1 cellular context compared by ENCODE assay signal in genomic region chr19:35352448-35353304, GRCh38.
A peak's percentile ranks its signal among the peaks of the same experiment; 100 is the strongest.
TF ChIP-seq lines count a peak whose summit lies in the region.

No MANE protein-coding gene starts in this region.

TF ChIP-seq in HEK293, 187 proteins besides CTCF, POLR2A, EP300 and RAD21 (continued from another document and continues in another):
- no peak for TF ChIP-seq WT1 (tag by site-specific recombination; IDR thresholded peaks at IDR 0.05)
- TF ChIP-seq MYNN (tag by site-specific recombination; IDR thresholded peaks at IDR 0.05; ENCODE audit: borderline replicate concordance), result no peak
- TF ChIP-seq, protein P1, sequence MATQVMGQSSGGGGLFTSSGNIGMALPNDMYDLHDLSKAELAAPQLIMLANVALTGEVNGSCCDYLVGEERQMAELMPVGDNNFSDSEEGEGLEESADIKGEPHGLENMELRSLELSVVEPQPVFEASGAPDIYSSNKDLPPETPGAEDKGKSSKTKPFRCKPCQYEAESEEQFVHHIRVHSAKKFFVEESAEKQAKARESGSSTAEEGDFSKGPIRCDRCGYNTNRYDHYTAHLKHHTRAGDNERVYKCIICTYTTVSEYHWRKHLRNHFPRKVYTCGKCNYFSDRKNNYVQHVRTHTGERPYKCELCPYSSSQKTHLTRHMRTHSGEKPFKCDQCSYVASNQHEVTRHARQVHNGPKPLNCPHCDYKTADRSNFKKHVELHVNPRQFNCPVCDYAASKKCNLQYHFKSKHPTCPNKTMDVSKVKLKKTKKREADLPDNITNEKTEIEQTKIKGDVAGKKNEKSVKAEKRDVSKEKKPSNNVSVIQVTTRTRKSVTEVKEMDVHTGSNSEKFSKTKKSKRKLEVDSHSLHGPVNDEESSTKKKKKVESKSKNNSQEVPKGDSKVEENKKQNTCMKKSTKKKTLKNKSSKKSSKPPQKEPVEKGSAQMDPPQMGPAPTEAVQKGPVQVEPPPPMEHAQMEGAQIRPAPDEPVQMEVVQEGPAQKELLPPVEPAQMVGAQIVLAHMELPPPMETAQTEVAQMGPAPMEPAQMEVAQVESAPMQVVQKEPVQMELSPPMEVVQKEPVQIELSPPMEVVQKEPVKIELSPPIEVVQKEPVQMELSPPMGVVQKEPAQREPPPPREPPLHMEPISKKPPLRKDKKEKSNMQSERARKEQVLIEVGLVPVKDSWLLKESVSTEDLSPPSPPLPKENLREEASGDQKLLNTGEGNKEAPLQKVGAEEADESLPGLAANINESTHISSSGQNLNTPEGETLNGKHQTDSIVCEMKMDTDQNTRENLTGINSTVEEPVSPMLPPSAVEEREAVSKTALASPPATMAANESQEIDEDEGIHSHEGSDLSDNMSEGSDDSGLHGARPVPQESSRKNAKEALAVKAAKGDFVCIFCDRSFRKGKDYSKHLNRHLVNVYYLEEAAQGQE (tag by site-specific recombination; IDR thresholded peaks at IDR 0.05), result peak; percentile 21; the same call in 1 of the 2 replicates
- no peak for TF ChIP-seq ZNF155 (tag by site-specific recombination; IDR thresholded peaks at IDR 0.05)
- 0 out of 2 replicates have a peak, but pooled peaks have one; percentile 54 for TF ChIP-seq ZSCAN30 (tag by site-specific recombination; IDR thresholded peaks at IDR 0.05)
- TF ChIP-seq ZNF488 (tag by site-specific recombination; IDR thresholded peaks at IDR 0.05), result no peak
- TF ChIP-seq ZNF596 (tag by site-specific recombination; IDR thresholded peaks at IDR 0.05), result no peak
- TF ChIP-seq ZNF513 (tag by site-specific recombination; IDR thresholded peaks at IDR 0.05), result no peak
- no peak for TF ChIP-seq ZNF423 (tag by site-specific recombination; IDR thresholded peaks at IDR 0.05)
- no peak for TF ChIP-seq ZNF776 (tag by site-specific recombination; IDR thresholded peaks at IDR 0.05; ENCODE audit: borderline replicate concordance)
- no peak for TF ChIP-seq BCL6B (tag by site-specific recombination; IDR thresholded peaks at IDR 0.05)
- peak; percentile 100 for TF ChIP-seq ZBTB17 (tag by site-specific recombination; IDR thresholded peaks at IDR 0.05)
- TF ChIP-seq ZNF239 (tag by site-specific recombination; IDR thresholded peaks at IDR 0.05), result no peak
- TF ChIP-seq ZBTB11 (tag by site-specific recombination; conservative IDR thresholded peaks at IDR 0.05; ENCODE audit: low read depth), result no peak
- no peak; the same call in 1 of the 2 replicates for TF ChIP-seq ZNF501 (tag by site-specific recombination; IDR thresholded peaks at IDR 0.05)
- no peak for TF ChIP-seq ZFP3 (tag by site-specific recombination; IDR thresholded peaks at IDR 0.05; ENCODE audit: low read depth)
- TF ChIP-seq ZNF777 (tag by site-specific recombination; IDR thresholded peaks at IDR 0.05; ENCODE audit: borderline replicate concordance), result no peak
- TF ChIP-seq ZXDB (tag by site-specific recombination; IDR thresholded peaks at IDR 0.05), result no peak
- TF ChIP-seq, protein P2, sequence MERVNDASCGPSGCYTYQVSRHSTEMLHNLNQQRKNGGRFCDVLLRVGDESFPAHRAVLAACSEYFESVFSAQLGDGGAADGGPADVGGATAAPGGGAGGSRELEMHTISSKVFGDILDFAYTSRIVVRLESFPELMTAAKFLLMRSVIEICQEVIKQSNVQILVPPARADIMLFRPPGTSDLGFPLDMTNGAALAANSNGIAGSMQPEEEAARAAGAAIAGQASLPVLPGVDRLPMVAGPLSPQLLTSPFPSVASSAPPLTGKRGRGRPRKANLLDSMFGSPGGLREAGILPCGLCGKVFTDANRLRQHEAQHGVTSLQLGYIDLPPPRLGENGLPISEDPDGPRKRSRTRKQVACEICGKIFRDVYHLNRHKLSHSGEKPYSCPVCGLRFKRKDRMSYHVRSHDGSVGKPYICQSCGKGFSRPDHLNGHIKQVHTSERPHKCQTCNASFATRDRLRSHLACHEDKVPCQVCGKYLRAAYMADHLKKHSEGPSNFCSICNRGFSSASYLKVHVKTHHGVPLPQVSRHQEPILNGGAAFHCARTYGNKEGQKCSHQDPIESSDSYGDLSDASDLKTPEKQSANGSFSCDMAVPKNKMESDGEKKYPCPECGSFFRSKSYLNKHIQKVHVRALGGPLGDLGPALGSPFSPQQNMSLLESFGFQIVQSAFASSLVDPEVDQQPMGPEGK (tag by site-specific recombination; IDR thresholded peaks at IDR 0.05), result peak; percentile 64
- no peak for TF ChIP-seq HOXD13 (CRISPR knock-in tag; IDR thresholded peaks at IDR 0.05; ENCODE audit: borderline replicate concordance)
- TF ChIP-seq ZNF837 (tag by site-specific recombination; IDR thresholded peaks at IDR 0.05), result no peak
- TF ChIP-seq, protein P3, sequence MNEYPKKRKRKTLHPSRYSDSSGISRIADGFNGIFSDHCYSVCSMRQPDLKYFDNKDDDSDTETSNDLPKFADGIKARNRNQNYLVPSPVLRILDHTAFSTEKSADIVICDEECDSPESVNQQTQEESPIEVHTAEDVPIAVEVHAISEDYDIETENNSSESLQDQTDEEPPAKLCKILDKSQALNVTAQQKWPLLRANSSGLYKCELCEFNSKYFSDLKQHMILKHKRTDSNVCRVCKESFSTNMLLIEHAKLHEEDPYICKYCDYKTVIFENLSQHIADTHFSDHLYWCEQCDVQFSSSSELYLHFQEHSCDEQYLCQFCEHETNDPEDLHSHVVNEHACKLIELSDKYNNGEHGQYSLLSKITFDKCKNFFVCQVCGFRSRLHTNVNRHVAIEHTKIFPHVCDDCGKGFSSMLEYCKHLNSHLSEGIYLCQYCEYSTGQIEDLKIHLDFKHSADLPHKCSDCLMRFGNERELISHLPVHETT (tag by site-specific recombination; IDR thresholded peaks at IDR 0.05), result 0 out of 2 replicates have a peak, but pooled peaks have one; percentile 10
- TF ChIP-seq, protein P4, sequence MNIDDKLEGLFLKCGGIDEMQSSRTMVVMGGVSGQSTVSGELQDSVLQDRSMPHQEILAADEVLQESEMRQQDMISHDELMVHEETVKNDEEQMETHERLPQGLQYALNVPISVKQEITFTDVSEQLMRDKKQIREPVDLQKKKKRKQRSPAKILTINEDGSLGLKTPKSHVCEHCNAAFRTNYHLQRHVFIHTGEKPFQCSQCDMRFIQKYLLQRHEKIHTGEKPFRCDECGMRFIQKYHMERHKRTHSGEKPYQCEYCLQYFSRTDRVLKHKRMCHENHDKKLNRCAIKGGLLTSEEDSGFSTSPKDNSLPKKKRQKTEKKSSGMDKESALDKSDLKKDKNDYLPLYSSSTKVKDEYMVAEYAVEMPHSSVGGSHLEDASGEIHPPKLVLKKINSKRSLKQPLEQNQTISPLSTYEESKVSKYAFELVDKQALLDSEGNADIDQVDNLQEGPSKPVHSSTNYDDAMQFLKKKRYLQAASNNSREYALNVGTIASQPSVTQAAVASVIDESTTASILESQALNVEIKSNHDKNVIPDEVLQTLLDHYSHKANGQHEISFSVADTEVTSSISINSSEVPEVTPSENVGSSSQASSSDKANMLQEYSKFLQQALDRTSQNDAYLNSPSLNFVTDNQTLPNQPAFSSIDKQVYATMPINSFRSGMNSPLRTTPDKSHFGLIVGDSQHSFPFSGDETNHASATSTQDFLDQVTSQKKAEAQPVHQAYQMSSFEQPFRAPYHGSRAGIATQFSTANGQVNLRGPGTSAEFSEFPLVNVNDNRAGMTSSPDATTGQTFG (tag by site-specific recombination; IDR thresholded peaks at IDR 0.05; ENCODE audit: borderline replicate concordance), result 0 out of 2 replicates have a peak, but pooled peaks have one; percentile 0
- TF ChIP-seq, protein P5, sequence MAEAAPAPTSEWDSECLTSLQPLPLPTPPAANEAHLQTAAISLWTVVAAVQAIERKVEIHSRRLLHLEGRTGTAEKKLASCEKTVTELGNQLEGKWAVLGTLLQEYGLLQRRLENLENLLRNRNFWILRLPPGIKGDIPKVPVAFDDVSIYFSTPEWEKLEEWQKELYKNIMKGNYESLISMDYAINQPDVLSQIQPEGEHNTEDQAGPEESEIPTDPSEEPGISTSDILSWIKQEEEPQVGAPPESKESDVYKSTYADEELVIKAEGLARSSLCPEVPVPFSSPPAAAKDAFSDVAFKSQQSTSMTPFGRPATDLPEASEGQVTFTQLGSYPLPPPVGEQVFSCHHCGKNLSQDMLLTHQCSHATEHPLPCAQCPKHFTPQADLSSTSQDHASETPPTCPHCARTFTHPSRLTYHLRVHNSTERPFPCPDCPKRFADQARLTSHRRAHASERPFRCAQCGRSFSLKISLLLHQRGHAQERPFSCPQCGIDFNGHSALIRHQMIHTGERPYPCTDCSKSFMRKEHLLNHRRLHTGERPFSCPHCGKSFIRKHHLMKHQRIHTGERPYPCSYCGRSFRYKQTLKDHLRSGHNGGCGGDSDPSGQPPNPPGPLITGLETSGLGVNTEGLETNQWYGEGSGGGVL (tag by site-specific recombination; IDR thresholded peaks at IDR 0.05), result no peak
- TF ChIP-seq ZBTB8A (tag by site-specific recombination; IDR thresholded peaks at IDR 0.05), result no peak
- TF ChIP-seq ZNF223 (tag by site-specific recombination; IDR thresholded peaks at IDR 0.05), result no peak
- no peak for TF ChIP-seq ZNF324 (tag by site-specific recombination; IDR thresholded peaks at IDR 0.05)
- peak; percentile 34 for TF ChIP-seq ZFHX2 (tag by site-specific recombination; conservative IDR thresholded peaks at IDR 0.05)
- TF ChIP-seq ZNF610 (tag by site-specific recombination; IDR thresholded peaks at IDR 0.05; ENCODE audit: borderline replicate concordance), result no peak
- TF ChIP-seq, protein P6, sequence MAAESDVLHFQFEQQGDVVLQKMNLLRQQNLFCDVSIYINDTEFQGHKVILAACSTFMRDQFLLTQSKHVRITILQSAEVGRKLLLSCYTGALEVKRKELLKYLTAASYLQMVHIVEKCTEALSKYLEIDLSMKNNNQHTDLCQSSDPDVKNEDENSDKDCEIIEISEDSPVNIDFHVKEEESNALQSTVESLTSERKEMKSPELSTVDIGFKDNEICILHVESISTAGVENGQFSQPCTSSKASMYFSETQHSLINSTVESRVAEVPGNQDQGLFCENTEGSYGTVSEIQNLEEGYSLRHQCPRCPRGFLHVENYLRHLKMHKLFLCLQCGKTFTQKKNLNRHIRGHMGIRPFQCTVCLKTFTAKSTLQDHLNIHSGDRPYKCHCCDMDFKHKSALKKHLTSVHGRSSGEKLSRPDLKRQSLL (tag by site-specific recombination; IDR thresholded peaks at IDR 0.05), result peak; percentile 78
- TF ChIP-seq ZNF561 (tag by site-specific recombination; IDR thresholded peaks at IDR 0.05; ENCODE audit: borderline replicate concordance), result no peak
- no peak for TF ChIP-seq ZNF362 (tag by site-specific recombination; IDR thresholded peaks at IDR 0.05)
- no peak; the same call in 1 of the 2 replicates for TF ChIP-seq ZNF146 (tag by site-specific recombination; IDR thresholded peaks at IDR 0.05)
- TF ChIP-seq ZNF24 (tag by site-specific recombination; IDR thresholded peaks at IDR 0.05), result peak; percentile 65; the same call in 1 of the 2 replicates
- TF ChIP-seq GFI1B (tag by site-specific recombination; IDR thresholded peaks at IDR 0.05), result peak; percentile 80
